In genomic region chrX:39201305-39201990, GRCh38 we compare ENCODE assay signal across 15 cellular contexts.
DNase-seq lines count a peak whose midpoint lies in the region; ATAC-seq, FAIRE-seq and TF ChIP-seq lines count a peak whose summit lies in the region.
"Had no signal": no experiment of that assay in that cellular context is flagged by ENCODE, and none has a peak within 500 bp of the region (broad histone marks: within the 10 kb centered on the region; RNA-seq: fewer than 3 reads in every experiment).

No MANE protein-coding gene starts in this region.

- H3K4me3 ChIP-seq in NB4 (ENCODE audit: low read depth, low read length) (no peak overlapping the region), small intestine (ENCODE audit: low read depth in 1 of 2, low read length in 2 of 2) (no peak overlapping the region)

- peaks cover 1% of the 10 kb centered on the region for H3K36me3 Mint-ChIP-seq in activated naive CD4-positive, alpha-beta T cell treated with anti-CD3 and anti-CD28 coated beads, Interleukin-2, amount 10 ng/mL, durations not matched to agents 7 days and 5 days
- H3K36me3 Mint-ChIP-seq in central memory CD8-positive, alpha-beta T cell (ENCODE audit: insufficient read depth): no peaks in the 10 kb centered on the region
- H3K36me3 Mint-ChIP-seq in effector memory CD8-positive, alpha-beta T cell (ENCODE audit: insufficient read depth): no peaks in the 10 kb centered on the region
- H3K36me3 Mint-ChIP-seq: naive thymus-derived CD8-positive, alpha-beta T cell had no signal

- H3K4me3 Mint-ChIP-seq in activated naive CD4-positive, alpha-beta T cell treated with anti-CD3 and anti-CD28 coated beads, Interleukin-2, amount 10 ng/mL, durations not matched to agents 7 days and 5 days: no peak overlapping the region
- no peak overlapping the region for H3K4me3 Mint-ChIP-seq in central memory CD8-positive, alpha-beta T cell
- no peak overlapping the region for H3K4me3 Mint-ChIP-seq in effector memory CD8-positive, alpha-beta T cell
- H3K4me3 Mint-ChIP-seq: naive thymus-derived CD8-positive, alpha-beta T cell had no signal

- ATAC-seq in central memory CD8-positive, alpha-beta T cell (replicated peaks; ENCODE audit: extremely low read depth, poor library complexity, severe bottlenecking): peak; percentile 24
- ATAC-seq in HG03025 (IDR thresholded peaks at IDR 0.05; ENCODE audit: low FRiP score, unreplicated experiment): no peak
- ATAC-seq in effector memory CD8-positive, alpha-beta T cell (replicated peaks): no peak
- ATAC-seq: right cardiac atrium had no signal

- peaks cover 41% of the 10 kb centered on the region for H3K4me1 Mint-ChIP-seq in activated naive CD4-positive, alpha-beta T cell treated with anti-CD3 and anti-CD28 coated beads, Interleukin-2, amount 10 ng/mL, durations not matched to agents 7 days and 5 days
- peaks cover 10% of the 10 kb centered on the region for H3K4me1 Mint-ChIP-seq in central memory CD8-positive, alpha-beta T cell
- H3K4me1 Mint-ChIP-seq in effector memory CD8-positive, alpha-beta T cell (ENCODE audit: low read depth in 2 of 2): peaks cover 7 to 8% of the 10 kb centered on the region in 2 donors

- no peaks in the 10 kb centered on the region for H3K27me3 Mint-ChIP-seq in activated naive CD4-positive, alpha-beta T cell treated with anti-CD3 and anti-CD28 coated beads, Interleukin-2, amount 10 ng/mL, durations not matched to agents 7 days and 5 days
- peaks cover 10% of the 10 kb centered on the region for H3K27me3 Mint-ChIP-seq in central memory CD8-positive, alpha-beta T cell
- peaks cover 0 to 7% of the 10 kb centered on the region in 2 donors for H3K27me3 Mint-ChIP-seq in effector memory CD8-positive, alpha-beta T cell

- no peak for FAIRE-seq in small intestine (lab: Jason Lieb, UNC)

- 74 to 80% (median 77%) methylated on average over 6 of the region's 6 CpGs for WGBS in small intestine, 3 donors

- no peaks in the 10 kb centered on the region for H3K27me3 ChIP-seq in small intestine (ENCODE audit: control insufficient read depth in 2 of 2, insufficient read depth in 2 of 2, low read length in 2 of 2)
- H3K27me3 ChIP-seq: BE2C had no signal

- no peaks in the 10 kb centered on the region for H3K9me3 ChIP-seq in small intestine (ENCODE audit: control insufficient read depth, low read depth)
- H3K9me3 ChIP-seq: BE2C had no signal

- TF ChIP-seq POLR2A in NB4 (IDR thresholded peaks at IDR 0.05; ENCODE audit: extremely low read depth, insufficient read length): no peak

- TF ChIP-seq CTCF in NB4 (IDR thresholded peaks at IDR 0.05; ENCODE audit: low read depth, low read length): no peak

- H3K4me1 ChIP-seq in small intestine (ENCODE audit: control insufficient read depth in 2 of 2, insufficient read depth in 1 of 2, low read depth in 1 of 2, low read length in 1 of 2): peaks cover 0 to 2% of the 10 kb centered on the region in 2 donors
- H3K4me1 ChIP-seq: BE2C had no signal

- DNase-seq in activated naive CD4-positive, alpha-beta T cell treated with anti-CD3 and anti-CD28 coated beads, Interleukin-2, amount 10 ng/mL, durations not matched to agents 7 days and 5 days: no peak
- DNase-seq in activated naive CD4-positive, alpha-beta T cell treated with anti-CD3 and anti-CD28 coated beads, Interleukin-2, amount 50 U/mL, for 16 hours: no peak
- DNase-seq in NB4 (ENCODE audit: low read depth) (peak; percentile 28), small intestine (peak; percentile 11), ureter (ENCODE audit: low spot score) (no peak)
- no peak for DNase-seq in central memory CD8-positive, alpha-beta T cell (ENCODE audit: low spot score in 2 of 2)
- DNase-seq in effector memory CD8-positive, alpha-beta T cell: no peak
- DNase-seq: activated CD8-positive, alpha-beta memory T cell treated with anti-CD3 and anti-CD28 coated beads for 24 hours; BE2C; GDM1; naive thymus-derived CD8-positive, alpha-beta T cell; NCI-H1436 treated with DMSO at 0.1 percent for 48 hours; NCI-H748 treated with DMSO at 0.1 percent for 48 hours; right cardiac atrium had no signal

- no peaks in the 10 kb centered on the region for H3K36me3 ChIP-seq in small intestine (ENCODE audit: control insufficient read depth in 2 of 2, insufficient read depth in 2 of 2, low read length in 2 of 2)
- H3K36me3 ChIP-seq: BE2C had no signal

- CTCF ChIA-PET in activated naive CD4-positive, alpha-beta T cell treated with anti-CD3 and anti-CD28 coated beads, Interleukin-2, amount 10 ng/mL, durations not matched to agents 7 days and 5 days (lab: Charles Lee): interaction anchor here (0.6 kb wide), 1 partner anchor 34 kb away, joined by 3 read pairs; no protein-coding TSS in a partner anchor

- no peaks in the 10 kb centered on the region for H3K9me3 Mint-ChIP-seq in activated naive CD4-positive, alpha-beta T cell treated with anti-CD3 and anti-CD28 coated beads, Interleukin-2, amount 10 ng/mL, durations not matched to agents 7 days and 5 days
- H3K9me3 Mint-ChIP-seq in central memory CD8-positive, alpha-beta T cell: no peaks in the 10 kb centered on the region
- H3K9me3 Mint-ChIP-seq in effector memory CD8-positive, alpha-beta T cell: no peaks in the 10 kb centered on the region
- H3K9me3 Mint-ChIP-seq: naive thymus-derived CD8-positive, alpha-beta T cell had no signal

- no peak overlapping the region for H3K27ac ChIP-seq in small intestine (ENCODE audit: low read depth in 1 of 2, low read length in 1 of 2)

- peak overlapping the region; percentile 26 for H3K27ac Mint-ChIP-seq in activated naive CD4-positive, alpha-beta T cell treated with anti-CD3 and anti-CD28 coated beads, Interleukin-2, amount 10 ng/mL, durations not matched to agents 7 days and 5 days
- no peak overlapping the region for H3K27ac Mint-ChIP-seq in central memory CD8-positive, alpha-beta T cell (ENCODE audit: low read depth)
- H3K27ac Mint-ChIP-seq in effector memory CD8-positive, alpha-beta T cell: no peak overlapping the region
- H3K27ac Mint-ChIP-seq: naive thymus-derived CD8-positive, alpha-beta T cell had no signal

Comparison
In these comparisons a context has a peak if more than half of its experiments do, and no peak if none do; other contexts are left out.
1. DNase-seq: peak in NB4 (single experiment) and small intestine (single experiment); none in activated naive CD4-positive, alpha-beta T cell treated with anti-CD3 and anti-CD28 coated beads, Interleukin-2, amount 10 ng/mL, durations not matched to agents 7 days and 5 days (single experiment), activated naive CD4-positive, alpha-beta T cell treated with anti-CD3 and anti-CD28 coated beads, Interleukin-2, amount 50 U/mL, for 16 hours (single experiment), central memory CD8-positive, alpha-beta T cell (0 of 2), effector memory CD8-positive, alpha-beta T cell (0 of 3) and ureter (single experiment).